Comparison of ENCODE assay signal across 10 cellular contexts in genomic region chr1:203197625-203198024, GRCh38. TPM values are rescaled to one million over a fixed set of nuclear protein-coding genes. Genes with fewer than 3 reads are reported as not detected.
DNase-seq lines count a peak whose midpoint lies in the region; ATAC-seq and TF ChIP-seq lines count a peak whose summit lies in the region.
"Had no signal": no experiment of that assay in that cellular context is flagged by ENCODE, and none has a peak within 500 bp of the region (broad histone marks: within the 10 kb centered on the region; RNA-seq: fewer than 3 reads in every experiment).

No MANE protein-coding gene starts in this region.

- H3K4me3 Mint-ChIP-seq in stimulated activated effector memory CD8-positive, alpha-beta T cell treated with anti-CD3 and anti-CD28 coated beads, Interleukin-12 subunit alpha, Interleukin-12 subunit beta, amount 100 ng/mL, for 72 hours, result no peak overlapping the region
- H3K4me3 Mint-ChIP-seq: activated CD4-positive, alpha-beta memory T cell treated with anti-CD3 and anti-CD28 coated beads, Interleukin-2, amount 10 ng/mL, durations not matched to agents 7 days and 5 days had no signal

- TF ChIP-seq CTCF in fibroblast of the aortic adventitia (IDR thresholded peaks at IDR 0.05; ENCODE audit: insufficient read depth, low read length), result no peak

- no peak overlapping the region for H3K27ac Mint-ChIP-seq in stimulated activated effector memory CD8-positive, alpha-beta T cell treated with anti-CD3 and anti-CD28 coated beads, Interleukin-12 subunit alpha, Interleukin-12 subunit beta, amount 100 ng/mL, for 72 hours
- H3K27ac Mint-ChIP-seq: activated CD4-positive, alpha-beta memory T cell treated with anti-CD3 and anti-CD28 coated beads, Interleukin-2, amount 10 ng/mL, durations not matched to agents 7 days and 5 days had no signal

- H3K36me3 Mint-ChIP-seq in stimulated activated effector memory CD8-positive, alpha-beta T cell treated with anti-CD3 and anti-CD28 coated beads, Interleukin-12 subunit alpha, Interleukin-12 subunit beta, amount 100 ng/mL, for 72 hours, result no peaks in the 10 kb centered on the region

- H3K4me3 ChIP-seq in fibroblast of the aortic adventitia (ENCODE audit: low read depth, low read length), result no peak overlapping the region

- H3K4me1 Mint-ChIP-seq in stimulated activated effector memory CD8-positive, alpha-beta T cell treated with anti-CD3 and anti-CD28 coated beads, Interleukin-12 subunit alpha, Interleukin-12 subunit beta, amount 100 ng/mL, for 72 hours, result no peaks in the 10 kb centered on the region
- H3K4me1 Mint-ChIP-seq: activated CD4-positive, alpha-beta memory T cell treated with anti-CD3 and anti-CD28 coated beads, Interleukin-2, amount 10 ng/mL, durations not matched to agents 7 days and 5 days had no signal

- no peaks in the 10 kb centered on the region for H3K9me3 Mint-ChIP-seq in stimulated activated effector memory CD8-positive, alpha-beta T cell treated with anti-CD3 and anti-CD28 coated beads, Interleukin-12 subunit alpha, Interleukin-12 subunit beta, amount 100 ng/mL, for 72 hours
- H3K9me3 Mint-ChIP-seq: activated CD4-positive, alpha-beta memory T cell treated with anti-CD3 and anti-CD28 coated beads, Interleukin-2, amount 10 ng/mL, durations not matched to agents 7 days and 5 days had no signal

- peak; percentile 23 for ATAC-seq in stimulated activated effector memory CD8-positive, alpha-beta T cell treated with anti-CD3 and anti-CD28 coated beads, Interleukin-12 subunit alpha, Interleukin-12 subunit beta, amount 100 ng/mL, for 72 hours

- peak; percentile 58 for DNase-seq in GM04503 (ENCODE audit: low read depth)
- peak; percentile 84 for DNase-seq in RPMI7951 (ENCODE audit: low read depth)
- DNase-seq in fibroblast of the aortic adventitia (ENCODE audit: low read depth), result peak; percentile 88
- no peak for DNase-seq in stimulated activated effector memory CD8-positive, alpha-beta T cell treated with anti-CD3 and anti-CD28 coated beads, Interleukin-12 subunit alpha, Interleukin-12 subunit beta, amount 100 ng/mL, for 72 hours (ENCODE audit: low spot score in 2 of 2)
- no peak for DNase-seq in NCI-H2081 treated with DMSO at 0.1 percent for 48 hours (lab: John Stamatoyannopoulos, UW)
- no peak for DNase-seq in stimulated activated CD4-positive, alpha-beta T cell treated with anti-CD3 and anti-CD28 coated beads, Interleukin-2, amount 100 ng/mL, for 48 hours
- DNase-seq in cerebellum (ENCODE audit: low spot score), result no peak
- DNase-seq: activated CD4-positive, alpha-beta memory T cell treated with anti-CD3 and anti-CD28 coated beads, Interleukin-2, amount 10 ng/mL, durations not matched to agents 7 days and 5 days; amygdala had no signal

RNA-seq across cellular contexts. Expression of gene CHI3L1, which starts 11.1 kb away (rescaled TPM):
- total RNA-seq in RPMI7951 (2014; rRNA removed; shearing (Covaris generic)), result not detected in 2 replicates
- total RNA-seq in fibroblast of the aortic adventitia (ENCODE audit: low replicate concordance), result 3.0 and 5.5 TPM in 2 replicates
- 0.18 TPM for total RNA-seq in cerebellum
- total RNA-seq: activated CD4-positive, alpha-beta memory T cell treated with anti-CD3 and anti-CD28 coated beads, Interleukin-2, amount 10 ng/mL, durations not matched to agents 7 days and 5 days; osteocyte had no signal

RNA-seq across cellular contexts. Expression of gene MYBPH, which starts 22.0 kb away (rescaled TPM):
- 0.48 and 1.4 TPM in 2 replicates for total RNA-seq in RPMI7951 (2014; rRNA removed; shearing (Covaris generic))
- 0.08 TPM in 1 of 2 replicates, not detected in the other for total RNA-seq in fibroblast of the aortic adventitia (ENCODE audit: low replicate concordance)
- total RNA-seq in cerebellum, result not detected
- total RNA-seq: activated CD4-positive, alpha-beta memory T cell treated with anti-CD3 and anti-CD28 coated beads, Interleukin-2, amount 10 ng/mL, durations not matched to agents 7 days and 5 days; osteocyte had no signal

RNA-seq across cellular contexts. Expression of gene CHIT1, which starts 31.8 kb away (rescaled TPM):
- total RNA-seq in RPMI7951 (2014; rRNA removed; shearing (Covaris generic)), result not detected in 2 replicates
- total RNA-seq in fibroblast of the aortic adventitia (ENCODE audit: low replicate concordance), result not detected in 2 replicates
- 1.5 TPM for total RNA-seq in cerebellum
- total RNA-seq: osteocyte had no signal

Comparison
In these comparisons a context has a peak if more than half of its experiments do, and no peak if none do; other contexts are left out.
1. DNase-seq: peak in GM04503 (single experiment), RPMI7951 (single experiment) and fibroblast of the aortic adventitia (single experiment); none in stimulated activated effector memory CD8-positive, alpha-beta T cell treated with anti-CD3 and anti-CD28 coated beads, Interleukin-12 subunit alpha, Interleukin-12 subunit beta, amount 100 ng/mL, for 72 hours (0 of 2), NCI-H2081 treated with DMSO at 0.1 percent for 48 hours (single experiment), stimulated activated CD4-positive, alpha-beta T cell treated with anti-CD3 and anti-CD28 coated beads, Interleukin-2, amount 100 ng/mL, for 48 hours (0 of 2) and cerebellum (single experiment).